Comparison of ENCODE assay signal across 11 cellular contexts in genomic region chr9:133945977-133946753, GRCh38. TPM values are rescaled to one million over a fixed set of nuclear protein-coding genes. Genes with fewer than 3 reads are reported as not detected.
A peak's percentile ranks its signal among the peaks of the same experiment; 100 is the strongest.
DNase-seq lines count a peak whose midpoint lies in the region; ATAC-seq, FAIRE-seq and TF ChIP-seq lines count a peak whose summit lies in the region.
"Had no signal": no experiment of that assay in that cellular context is flagged by ENCODE, and none has a peak within 500 bp of the region (broad histone marks: within the 10 kb centered on the region; RNA-seq: fewer than 3 reads in every experiment).

No MANE protein-coding gene starts in this region.

- H3K4me1 ChIP-seq in DOHH2 (ENCODE audit: control insufficient read depth, low read length) (peaks cover 55% of the 10 kb centered on the region), hepatocyte (ENCODE audit: insufficient read depth) (no peaks in the 10 kb centered on the region)
- H3K4me1 ChIP-seq: parathyroid adenoma had no signal

- H2AFZ ChIP-seq in hepatocyte = no peak overlapping the region
- H2AFZ ChIP-seq: parathyroid adenoma had no signal

- H3K4me2 ChIP-seq in DOHH2 (ENCODE audit: low read length) = peak overlapping the region; percentile 80
- H3K4me2 ChIP-seq in hepatocyte = no peak overlapping the region

- ATAC-seq in GM19438 (IDR thresholded peaks at IDR 0.05; ENCODE audit: low read depth, unreplicated experiment) = peak; percentile 35
- ATAC-seq in HG03196 (IDR thresholded peaks at IDR 0.05; ENCODE audit: unreplicated experiment) = peak; percentile 41
- no peak for ATAC-seq in HG03571 (IDR thresholded peaks at IDR 0.05; ENCODE audit: unreplicated experiment)

- H3K9me2 ChIP-seq in DOHH2 (replicated peaks; ENCODE audit: control insufficient read depth, low read length) = no peaks in the 10 kb centered on the region
- H3K9me2 ChIP-seq in hepatocyte (replicated peaks; ENCODE audit: insufficient read depth) = no peaks in the 10 kb centered on the region

- H3K4me3 ChIP-seq in DOHH2 (ENCODE audit: low read length) (peak overlapping the region; percentile 57), hepatocyte (no peak overlapping the region)

- H3K27ac ChIP-seq in DOHH2 (ENCODE audit: low read depth, low read length) = peak overlapping the region; percentile 75
- no peak overlapping the region for H3K27ac ChIP-seq in hepatocyte
- H3K27ac ChIP-seq: parathyroid adenoma had no signal

- no peaks in the 10 kb centered on the region for H3K36me3 ChIP-seq in DOHH2 (ENCODE audit: control insufficient read depth, low read length)
- no peaks in the 10 kb centered on the region for H3K36me3 ChIP-seq in hepatocyte (replicated peaks; ENCODE audit: insufficient read depth, low read depth)

- H3K79me2 ChIP-seq in DOHH2 (ENCODE audit: control insufficient read depth, low read length) (peaks cover 79% of the 10 kb centered on the region), hepatocyte (peaks cover 96% of the 10 kb centered on the region)
- H3K79me2 ChIP-seq: parathyroid adenoma had no signal

- H3F3A ChIP-seq in DOHH2 (ENCODE audit: control insufficient read depth, insufficient read depth) = no peaks in the 10 kb centered on the region

- H4K20me1 ChIP-seq in DOHH2 (ENCODE audit: control insufficient read depth, insufficient read depth, low read depth, low read length) (no peaks in the 10 kb centered on the region), hepatocyte (ENCODE audit: insufficient read depth, poor library complexity, severe bottlenecking) (peaks cover 55% of the 10 kb centered on the region)

- DNase-seq in hepatocyte (ENCODE audit: low spot score) = no peak
- no peak for DNase-seq in amniotic stem cell (lab: John Stamatoyannopoulos, UW)
- no peak for DNase-seq in stimulated activated CD4-positive, alpha-beta T cell treated with anti-CD3 and anti-CD28 coated beads, Interleukin-4, amount 100 ng/mL, for 24 hours
- DNase-seq: caudate nucleus; CD4-positive, alpha-beta memory T cell had no signal

- FAIRE-seq in islet of Langerhans (lab: Jason Lieb, UNC) = peak; percentile 36

- H3K27me3 ChIP-seq in DOHH2 (ENCODE audit: control insufficient read depth, low read length) (no peaks in the 10 kb centered on the region), hepatocyte (no peaks in the 10 kb centered on the region)

- TF ChIP-seq CTCF in DOHH2 (IDR thresholded peaks at IDR 0.05; ENCODE audit: low read depth, low read length, poor library complexity, severe bottlenecking) (no peak), hepatocyte (IDR thresholded peaks at IDR 0.05; ENCODE audit: poor library complexity) (no peak)

- 92% methylated on average over 14 of the region's 14 CpGs for WGBS in hepatocyte (ENCODE audit: low lambda C conversion rate, missing lambda C conversion rate)

- H3K9me3 ChIP-seq in DOHH2 (ENCODE audit: control insufficient read depth, insufficient read depth, low read length) = no peaks in the 10 kb centered on the region
- no peaks in the 10 kb centered on the region for H3K9me3 ChIP-seq in hepatocyte (ENCODE audit: low read depth)

RNA-seq across cellular contexts. Expression of gene VAV2, which starts 46.0 kb away (rescaled TPM):
- 22.2 and 24.9 TPM in 2 replicates for total RNA-seq in hepatocyte
- 27.5 and 27.7 TPM in 2 replicates for polyA plus RNA-seq in hepatocyte
